In the genomic region with DNA sequence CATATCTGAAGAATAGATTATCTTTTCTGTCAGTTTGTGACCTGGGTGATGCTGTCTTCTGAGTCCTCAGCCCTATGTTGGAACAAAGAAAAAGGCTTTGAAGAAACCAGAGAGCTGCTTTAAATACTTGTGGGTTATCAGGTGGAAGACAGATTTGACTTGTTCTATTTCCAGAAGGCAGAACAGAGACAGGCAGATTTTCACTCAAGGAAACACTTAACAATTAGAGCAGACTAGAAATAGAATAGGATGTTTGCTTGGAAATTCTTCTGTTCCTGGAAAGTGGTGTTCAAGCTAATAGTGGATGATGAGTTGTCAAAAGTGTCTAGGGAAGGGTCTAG, we compare ENCODE assay signal across 18 cellular contexts.
DNase-seq lines count a peak whose midpoint lies in the region; ATAC-seq, FAIRE-seq and TF ChIP-seq lines count a peak whose summit lies in the region.
"Had no signal": no experiment of that assay in that cellular context is flagged by ENCODE, and none has a peak within 500 bp of the region (broad histone marks: within the 10 kb centered on the region; RNA-seq: fewer than 3 reads in every experiment).

No MANE protein-coding gene starts in this region.

- H3K36me3 ChIP-seq in DND-41 (ENCODE audit: insufficient read depth, low read length) (no peaks in the 10 kb centered on the region), WERI-Rb-1 (no peaks in the 10 kb centered on the region)
- H3K36me3 ChIP-seq: heart left ventricle, left lung, SJSA1, tibial artery had no signal

- no peak overlapping the region for H2AFZ ChIP-seq in DND-41 (ENCODE audit: low read depth, low read length)

- H3K4me1 Mint-ChIP-seq in mesothelial cell of epicardium = no peaks in the 10 kb centered on the region
- H3K4me1 Mint-ChIP-seq: neural crest cell had no signal

- peaks cover 20% of the 10 kb centered on the region for H3K9me3 Mint-ChIP-seq in mesothelial cell of epicardium
- H3K9me3 Mint-ChIP-seq: neural crest cell had no signal

- H3K27me3 Mint-ChIP-seq in mesothelial cell of epicardium (ENCODE audit: low read depth) = no peaks in the 10 kb centered on the region
- H3K27me3 Mint-ChIP-seq: activated B cell treated with CpG ODN at 0.5 μM for 24 hours had no signal

- H3K4me1 ChIP-seq in DND-41 (ENCODE audit: insufficient read depth, low read length) = no peaks in the 10 kb centered on the region
- H3K4me1 ChIP-seq: A549, SJSA1 had no signal

- H3K27me3 ChIP-seq in DND-41 (ENCODE audit: insufficient read depth, low read length, poor library complexity) (no peaks in the 10 kb centered on the region), WERI-Rb-1 (ENCODE audit: insufficient read depth, low read depth, severe bottlenecking) (no peaks in the 10 kb centered on the region)
- H3K27me3 ChIP-seq: heart left ventricle, left lung, SJSA1, tibial artery had no signal

- H3K27ac Mint-ChIP-seq in mesothelial cell of epicardium = no peak overlapping the region
- H3K27ac Mint-ChIP-seq: activated B cell treated with CpG ODN at 0.5 μM for 24 hours had no signal

- H3K79me2 ChIP-seq in DND-41 (ENCODE audit: insufficient read depth, low read length) = no peaks in the 10 kb centered on the region

- no peaks in the 10 kb centered on the region for H4K20me1 ChIP-seq in DND-41 (ENCODE audit: insufficient read depth, low read length)

- no peak for FAIRE-seq in HTR-8/SVneo (lab: Jason Lieb, UNC)

- H3K27ac ChIP-seq in DND-41 (ENCODE audit: low read length) (no peak overlapping the region), WERI-Rb-1 (no peak overlapping the region)
- H3K27ac ChIP-seq: A549, heart left ventricle, left lung, SJSA1, tibial artery had no signal

- ATAC-seq in DND-41 (ENCODE audit: insufficient read depth, low read depth) (peak; percentile 39; the same call in 1 of the 3 replicates), GM19324 (IDR thresholded peaks at IDR 0.05; ENCODE audit: low FRiP score, unreplicated experiment) (peak; percentile 67), HG02623 (IDR thresholded peaks at IDR 0.05; ENCODE audit: unreplicated experiment) (peak; percentile 71), HG03342 (IDR thresholded peaks at IDR 0.05; ENCODE audit: unreplicated experiment) (peak; percentile 70), GM21737 (IDR thresholded peaks at IDR 0.05; ENCODE audit: unreplicated experiment) (no peak)
- ATAC-seq: A549, heart left ventricle, left lung had no signal

- no peak overlapping the region for H3K4me3 ChIP-seq in DND-41 (ENCODE audit: low read depth in 1 of 2, low read length in 2 of 2)
- H3K4me3 ChIP-seq in WERI-Rb-1 (ENCODE audit: low read depth, low read length) = no peak overlapping the region
- H3K4me3 ChIP-seq: A549, heart left ventricle, left lung, SJSA1, tibial artery had no signal

- H3K36me3 Mint-ChIP-seq in mesothelial cell of epicardium = peaks cover 1% of the 10 kb centered on the region

- no peak for TF ChIP-seq CTCF in DND-41 (IDR thresholded peaks at IDR 0.05; ENCODE audit: borderline replicate concordance, extremely low read depth, low read length, poor library complexity, severe bottlenecking)
- no peak for TF ChIP-seq CTCF in WERI-Rb-1 (IDR thresholded peaks at IDR 0.05; ENCODE audit: low read depth, low read length)
- TF ChIP-seq CTCF in mesothelial cell of epicardium (IDR thresholded peaks at IDR 0.05; ENCODE audit: unreplicated experiment) = no peak

- no peak overlapping the region for H3K4me3 Mint-ChIP-seq in mesothelial cell of epicardium
- H3K4me3 Mint-ChIP-seq: activated B cell treated with CpG ODN at 0.5 μM for 24 hours, neural crest cell had no signal

- H3K9me3 ChIP-seq in DND-41 (ENCODE audit: insufficient read depth, low read length, severe bottlenecking) (no peaks in the 10 kb centered on the region), WERI-Rb-1 (ENCODE audit: severe bottlenecking) (no peaks in the 10 kb centered on the region)
- H3K9me3 ChIP-seq: A549, left lung, SJSA1, tibial artery had no signal

- H3K9ac ChIP-seq in DND-41 (ENCODE audit: low read depth, low read length) = no peak overlapping the region

- DNase-seq in DND-41 (no peak), WERI-Rb-1 (no peak), mesothelial cell of epicardium (ENCODE audit: low spot score in 2 of 2, unreplicated experiment in 2 of 2) (no peak), HTR-8/SVneo (ENCODE audit: insufficient read length, low spot score) (no peak)
- DNase-seq: activated B cell treated with CpG ODN at 0.5 μM for 24 hours; activated T-cell treated with anti-CD3 and anti-CD28 coated beads, Interleukin-2, amount 50 U/mL, for 48 hours; heart left ventricle; left lung; NCI-H1105 treated with DMSO at 0.1 percent for 48 hours; NCI-H524; tibial artery had no signal

- H3K4me2 ChIP-seq in DND-41 (ENCODE audit: insufficient read depth, low read length) = no peak overlapping the region
- H3K4me2 ChIP-seq: A549 had no signal
